Comparison of ENCODE assay signal across 1 cellular context in the genomic region with DNA sequence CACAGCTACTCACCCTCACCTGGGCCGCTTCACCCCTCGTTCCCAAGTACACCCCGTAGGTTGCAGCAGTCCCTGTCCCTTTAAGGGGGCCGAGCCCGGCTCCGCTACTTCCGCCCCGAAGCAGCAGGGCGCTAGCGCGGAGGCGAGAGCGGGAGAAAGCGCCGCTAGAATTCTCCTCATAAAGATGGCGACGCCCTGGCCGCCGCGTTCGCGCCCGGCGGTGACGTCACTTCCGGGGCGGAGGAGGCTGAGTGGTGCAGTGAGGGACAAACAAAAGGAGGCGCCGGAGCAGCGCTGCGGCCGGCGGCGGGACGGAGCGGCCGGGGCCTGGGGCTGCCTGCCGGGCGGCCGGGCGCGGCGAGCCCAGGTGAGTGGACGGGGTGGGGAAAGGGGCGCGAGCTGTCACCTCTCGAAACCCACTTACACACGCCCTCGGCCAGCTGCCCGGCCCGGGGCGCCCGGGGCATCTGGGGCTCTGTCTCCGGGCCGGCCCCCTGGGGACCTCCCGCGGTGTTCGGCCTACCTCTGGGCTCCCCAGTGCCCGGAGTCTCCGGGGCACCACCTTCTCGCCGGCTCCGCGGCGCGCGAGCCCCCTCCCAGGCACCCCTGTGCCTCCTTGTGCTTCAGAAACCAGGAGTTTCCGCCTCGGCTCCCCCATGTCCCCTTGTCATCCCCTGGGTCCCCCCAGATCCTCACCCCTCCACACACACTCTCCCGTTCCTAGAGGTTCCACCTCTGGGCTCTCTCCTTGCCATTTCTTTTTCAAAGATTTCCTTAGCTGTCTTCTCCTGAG.
TF ChIP-seq lines count a peak whose summit lies in the region.

A gene (minus strand): TSS at position 67 of the 793 bp plus-strand sequence. CDS start 36,545 bp downstream, outside the sequence.
A gene (plus strand): TSS at position 250 of the 793 bp plus-strand sequence. CDS start 25,032 bp downstream, outside the sequence.

TF ChIP-seq in K562, 482 proteins besides CTCF, POLR2A, EP300 and RAD21 (continued from another document and continues in another):
- TF ChIP-seq, protein P1, sequence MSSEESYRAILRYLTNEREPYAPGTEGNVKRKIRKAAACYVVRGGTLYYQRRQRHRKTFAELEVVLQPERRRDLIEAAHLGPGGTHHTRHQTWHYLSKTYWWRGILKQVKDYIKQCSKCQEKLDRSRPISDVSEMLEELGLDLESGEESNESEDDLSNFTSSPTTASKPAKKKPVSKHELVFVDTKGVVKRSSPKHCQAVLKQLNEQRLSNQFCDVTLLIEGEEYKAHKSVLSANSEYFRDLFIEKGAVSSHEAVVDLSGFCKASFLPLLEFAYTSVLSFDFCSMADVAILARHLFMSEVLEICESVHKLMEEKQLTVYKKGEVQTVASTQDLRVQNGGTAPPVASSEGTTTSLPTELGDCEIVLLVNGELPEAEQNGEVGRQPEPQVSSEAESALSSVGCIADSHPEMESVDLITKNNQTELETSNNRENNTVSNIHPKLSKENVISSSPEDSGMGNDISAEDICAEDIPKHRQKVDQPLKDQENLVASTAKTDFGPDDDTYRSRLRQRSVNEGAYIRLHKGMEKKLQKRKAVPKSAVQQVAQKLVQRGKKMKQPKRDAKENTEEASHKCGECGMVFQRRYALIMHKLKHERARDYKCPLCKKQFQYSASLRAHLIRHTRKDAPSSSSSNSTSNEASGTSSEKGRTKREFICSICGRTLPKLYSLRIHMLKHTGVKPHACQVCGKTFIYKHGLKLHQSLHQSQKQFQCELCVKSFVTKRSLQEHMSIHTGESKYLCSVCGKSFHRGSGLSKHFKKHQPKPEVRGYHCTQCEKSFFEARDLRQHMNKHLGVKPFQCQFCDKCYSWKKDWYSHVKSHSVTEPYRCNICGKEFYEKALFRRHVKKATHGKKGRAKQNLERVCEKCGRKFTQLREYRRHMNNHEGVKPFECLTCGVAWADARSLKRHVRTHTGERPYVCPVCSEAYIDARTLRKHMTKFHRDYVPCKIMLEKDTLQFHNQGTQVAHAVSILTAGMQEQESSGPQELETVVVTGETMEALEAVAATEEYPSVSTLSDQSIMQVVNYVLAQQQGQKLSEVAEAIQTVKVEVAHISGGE (CRISPR knock-in tag; IDR thresholded peaks at IDR 0.05): peak; percentile 69 to 98 (median 88); a peak in 5 of 6 replicates
- TF ChIP-seq TARDBP (IDR thresholded peaks at IDR 0.05): no peak; the same call in 1 of the 2 replicates
- peak; percentile 81 for TF ChIP-seq EGR1 (conservative IDR thresholded peaks at IDR 0.05)
- TF ChIP-seq ZNF146 (CRISPR knock-in tag; IDR thresholded peaks at IDR 0.05; ENCODE audit: unreplicated experiment): peak; percentile 2
- peak; percentile 92 for TF ChIP-seq CREB1 (IDR thresholded peaks at IDR 0.05)
- peak; percentile 96 for TF ChIP-seq CREB1 (CRISPR knock-in tag; IDR thresholded peaks at IDR 0.05)
- peak; percentile 63; the same call in 1 of the 2 replicates for TF ChIP-seq SMAD4 (CRISPR knock-in tag; conservative IDR thresholded peaks at IDR 0.05)
- peak; percentile 69; the same call in 1 of the 2 replicates for TF ChIP-seq CTBP1 (IDR thresholded peaks at IDR 0.05; ENCODE audit: borderline replicate concordance)
- TF ChIP-seq, protein P2, sequence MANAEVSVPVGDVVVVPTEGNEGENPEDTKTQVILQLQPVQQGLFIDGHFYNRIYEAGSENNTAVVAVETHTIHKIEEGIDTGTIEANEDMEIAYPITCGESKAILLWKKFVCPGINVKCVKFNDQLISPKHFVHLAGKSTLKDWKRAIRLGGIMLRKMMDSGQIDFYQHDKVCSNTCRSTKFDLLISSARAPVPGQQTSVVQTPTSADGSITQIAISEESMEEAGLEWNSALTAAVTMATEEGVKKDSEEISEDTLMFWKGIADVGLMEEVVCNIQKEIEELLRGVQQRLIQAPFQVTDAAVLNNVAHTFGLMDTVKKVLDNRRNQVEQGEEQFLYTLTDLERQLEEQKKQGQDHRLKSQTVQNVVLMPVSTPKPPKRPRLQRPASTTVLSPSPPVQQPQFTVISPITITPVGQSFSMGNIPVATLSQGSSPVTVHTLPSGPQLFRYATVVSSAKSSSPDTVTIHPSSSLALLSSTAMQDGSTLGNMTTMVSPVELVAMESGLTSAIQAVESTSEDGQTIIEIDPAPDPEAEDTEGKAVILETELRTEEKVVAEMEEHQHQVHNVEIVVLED (CRISPR knock-in tag; IDR thresholded peaks at IDR 0.05): peak; percentile 61; the same call in 1 of the 2 replicates
- peak; percentile 73 for TF ChIP-seq RBBP5 (IDR thresholded peaks at IDR 0.05; ENCODE audit: borderline replicate concordance, insufficient read depth, low read length, poor library complexity, severe bottlenecking)
- TF ChIP-seq SIX5 (IDR thresholded peaks at IDR 0.05; ENCODE audit: borderline replicate concordance in 1 of 2, insufficient read depth in 1 of 2, low read depth in 1 of 2, low read length in 2 of 2): peak; percentile 45 to 62; a peak in 3 of 4 replicates
- peak; percentile 91 for TF ChIP-seq HCFC1 (IDR thresholded peaks at IDR 0.05; ENCODE audit: low read depth, low read length)
- TF ChIP-seq, protein P3, sequence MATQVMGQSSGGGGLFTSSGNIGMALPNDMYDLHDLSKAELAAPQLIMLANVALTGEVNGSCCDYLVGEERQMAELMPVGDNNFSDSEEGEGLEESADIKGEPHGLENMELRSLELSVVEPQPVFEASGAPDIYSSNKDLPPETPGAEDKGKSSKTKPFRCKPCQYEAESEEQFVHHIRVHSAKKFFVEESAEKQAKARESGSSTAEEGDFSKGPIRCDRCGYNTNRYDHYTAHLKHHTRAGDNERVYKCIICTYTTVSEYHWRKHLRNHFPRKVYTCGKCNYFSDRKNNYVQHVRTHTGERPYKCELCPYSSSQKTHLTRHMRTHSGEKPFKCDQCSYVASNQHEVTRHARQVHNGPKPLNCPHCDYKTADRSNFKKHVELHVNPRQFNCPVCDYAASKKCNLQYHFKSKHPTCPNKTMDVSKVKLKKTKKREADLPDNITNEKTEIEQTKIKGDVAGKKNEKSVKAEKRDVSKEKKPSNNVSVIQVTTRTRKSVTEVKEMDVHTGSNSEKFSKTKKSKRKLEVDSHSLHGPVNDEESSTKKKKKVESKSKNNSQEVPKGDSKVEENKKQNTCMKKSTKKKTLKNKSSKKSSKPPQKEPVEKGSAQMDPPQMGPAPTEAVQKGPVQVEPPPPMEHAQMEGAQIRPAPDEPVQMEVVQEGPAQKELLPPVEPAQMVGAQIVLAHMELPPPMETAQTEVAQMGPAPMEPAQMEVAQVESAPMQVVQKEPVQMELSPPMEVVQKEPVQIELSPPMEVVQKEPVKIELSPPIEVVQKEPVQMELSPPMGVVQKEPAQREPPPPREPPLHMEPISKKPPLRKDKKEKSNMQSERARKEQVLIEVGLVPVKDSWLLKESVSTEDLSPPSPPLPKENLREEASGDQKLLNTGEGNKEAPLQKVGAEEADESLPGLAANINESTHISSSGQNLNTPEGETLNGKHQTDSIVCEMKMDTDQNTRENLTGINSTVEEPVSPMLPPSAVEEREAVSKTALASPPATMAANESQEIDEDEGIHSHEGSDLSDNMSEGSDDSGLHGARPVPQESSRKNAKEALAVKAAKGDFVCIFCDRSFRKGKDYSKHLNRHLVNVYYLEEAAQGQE (CRISPR knock-in tag; IDR thresholded peaks at IDR 0.05; ENCODE audit: low read depth): 0 out of 2 replicates have a peak, but pooled peaks have one; percentile 18
- peak; percentile 86 for TF ChIP-seq ZEB2 (IDR thresholded peaks at IDR 0.05)
- 0 out of 2 replicates have a peak, but pooled peaks have one; percentile 53 for TF ChIP-seq ELF4 (CRISPR knock-in tag; IDR thresholded peaks at IDR 0.05)
- TF ChIP-seq POLR2G (IDR thresholded peaks at IDR 0.05; ENCODE audit: low read depth, low read length): peak; percentile 98
- peak; percentile 42 to 60; a peak in 2 of 4 replicates for TF ChIP-seq MAZ (CRISPR knock-in tag; conservative IDR thresholded peaks at IDR 0.05 in 1 of 2, IDR thresholded peaks at IDR 0.05 in 1 of 2)
- peak; percentile 89; the same call in 1 of the 2 replicates for TF ChIP-seq NBN (IDR thresholded peaks at IDR 0.05; ENCODE audit: low read depth)
- no peak for TF ChIP-seq NR2F6 (CRISPR knock-in tag; IDR thresholded peaks at IDR 0.05)
- TF ChIP-seq, protein P4, sequence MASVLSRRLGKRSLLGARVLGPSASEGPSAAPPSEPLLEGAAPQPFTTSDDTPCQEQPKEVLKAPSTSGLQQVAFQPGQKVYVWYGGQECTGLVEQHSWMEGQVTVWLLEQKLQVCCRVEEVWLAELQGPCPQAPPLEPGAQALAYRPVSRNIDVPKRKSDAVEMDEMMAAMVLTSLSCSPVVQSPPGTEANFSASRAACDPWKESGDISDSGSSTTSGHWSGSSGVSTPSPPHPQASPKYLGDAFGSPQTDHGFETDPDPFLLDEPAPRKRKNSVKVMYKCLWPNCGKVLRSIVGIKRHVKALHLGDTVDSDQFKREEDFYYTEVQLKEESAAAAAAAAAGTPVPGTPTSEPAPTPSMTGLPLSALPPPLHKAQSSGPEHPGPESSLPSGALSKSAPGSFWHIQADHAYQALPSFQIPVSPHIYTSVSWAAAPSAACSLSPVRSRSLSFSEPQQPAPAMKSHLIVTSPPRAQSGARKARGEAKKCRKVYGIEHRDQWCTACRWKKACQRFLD (CRISPR knock-in tag; IDR thresholded peaks at IDR 0.05): peak; percentile 73; the same call in 1 of the 2 replicates
- peak; percentile 31; the same call in 1 of the 2 replicates for TF ChIP-seq CEBPG (CRISPR knock-in tag; IDR thresholded peaks at IDR 0.05)
- no peak for TF ChIP-seq CEBPG (tag; conservative IDR thresholded peaks at IDR 0.05 in 1 of 2, IDR thresholded peaks at IDR 0.05 in 1 of 2)
- TF ChIP-seq ZNF75A (CRISPR knock-in tag; IDR thresholded peaks at IDR 0.05): no peak
- peak; percentile 97 for TF ChIP-seq KLF13 (tag; IDR thresholded peaks at IDR 0.05; ENCODE audit: borderline replicate concordance, low read depth)
- TF ChIP-seq HNRNPLL (IDR thresholded peaks at IDR 0.05; ENCODE audit: low read depth, low read length, poor library complexity, severe bottlenecking): peak; percentile 90
- no peak for TF ChIP-seq MIER1 (IDR thresholded peaks at IDR 0.05; ENCODE audit: low read depth)
- peak; percentile 99 for TF ChIP-seq ELF1 (tag; IDR thresholded peaks at IDR 0.05)
- TF ChIP-seq, protein P5, sequence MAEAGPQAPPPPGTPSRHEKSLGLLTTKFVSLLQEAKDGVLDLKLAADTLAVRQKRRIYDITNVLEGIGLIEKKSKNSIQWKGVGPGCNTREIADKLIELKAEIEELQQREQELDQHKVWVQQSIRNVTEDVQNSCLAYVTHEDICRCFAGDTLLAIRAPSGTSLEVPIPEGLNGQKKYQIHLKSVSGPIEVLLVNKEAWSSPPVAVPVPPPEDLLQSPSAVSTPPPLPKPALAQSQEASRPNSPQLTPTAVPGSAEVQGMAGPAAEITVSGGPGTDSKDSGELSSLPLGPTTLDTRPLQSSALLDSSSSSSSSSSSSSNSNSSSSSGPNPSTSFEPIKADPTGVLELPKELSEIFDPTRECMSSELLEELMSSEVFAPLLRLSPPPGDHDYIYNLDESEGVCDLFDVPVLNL (CRISPR knock-in tag; IDR thresholded peaks at IDR 0.05; ENCODE audit: low read depth): 0 out of 2 replicates have a peak, but pooled peaks have one; percentile 22
- TF ChIP-seq, protein P6, sequence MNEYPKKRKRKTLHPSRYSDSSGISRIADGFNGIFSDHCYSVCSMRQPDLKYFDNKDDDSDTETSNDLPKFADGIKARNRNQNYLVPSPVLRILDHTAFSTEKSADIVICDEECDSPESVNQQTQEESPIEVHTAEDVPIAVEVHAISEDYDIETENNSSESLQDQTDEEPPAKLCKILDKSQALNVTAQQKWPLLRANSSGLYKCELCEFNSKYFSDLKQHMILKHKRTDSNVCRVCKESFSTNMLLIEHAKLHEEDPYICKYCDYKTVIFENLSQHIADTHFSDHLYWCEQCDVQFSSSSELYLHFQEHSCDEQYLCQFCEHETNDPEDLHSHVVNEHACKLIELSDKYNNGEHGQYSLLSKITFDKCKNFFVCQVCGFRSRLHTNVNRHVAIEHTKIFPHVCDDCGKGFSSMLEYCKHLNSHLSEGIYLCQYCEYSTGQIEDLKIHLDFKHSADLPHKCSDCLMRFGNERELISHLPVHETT (CRISPR knock-in tag; conservative IDR thresholded peaks at IDR 0.05 in 1 of 2, IDR thresholded peaks at IDR 0.05 in 1 of 2): peak in 1 of 2 experiments; percentile 91; a peak in 2 of 4 replicates
- TF ChIP-seq, protein P7, sequence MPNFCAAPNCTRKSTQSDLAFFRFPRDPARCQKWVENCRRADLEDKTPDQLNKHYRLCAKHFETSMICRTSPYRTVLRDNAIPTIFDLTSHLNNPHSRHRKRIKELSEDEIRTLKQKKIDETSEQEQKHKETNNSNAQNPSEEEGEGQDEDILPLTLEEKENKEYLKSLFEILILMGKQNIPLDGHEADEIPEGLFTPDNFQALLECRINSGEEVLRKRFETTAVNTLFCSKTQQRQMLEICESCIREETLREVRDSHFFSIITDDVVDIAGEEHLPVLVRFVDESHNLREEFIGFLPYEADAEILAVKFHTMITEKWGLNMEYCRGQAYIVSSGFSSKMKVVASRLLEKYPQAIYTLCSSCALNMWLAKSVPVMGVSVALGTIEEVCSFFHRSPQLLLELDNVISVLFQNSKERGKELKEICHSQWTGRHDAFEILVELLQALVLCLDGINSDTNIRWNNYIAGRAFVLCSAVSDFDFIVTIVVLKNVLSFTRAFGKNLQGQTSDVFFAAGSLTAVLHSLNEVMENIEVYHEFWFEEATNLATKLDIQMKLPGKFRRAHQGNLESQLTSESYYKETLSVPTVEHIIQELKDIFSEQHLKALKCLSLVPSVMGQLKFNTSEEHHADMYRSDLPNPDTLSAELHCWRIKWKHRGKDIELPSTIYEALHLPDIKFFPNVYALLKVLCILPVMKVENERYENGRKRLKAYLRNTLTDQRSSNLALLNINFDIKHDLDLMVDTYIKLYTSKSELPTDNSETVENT (CRISPR knock-in tag; IDR thresholded peaks at IDR 0.05): 0 out of 2 replicates have a peak, but pooled peaks have one; percentile 9
- no peak for TF ChIP-seq POLR2H (tag; IDR thresholded peaks at IDR 0.05; ENCODE audit: low read depth)
- no peak for TF ChIP-seq RBM22 (IDR thresholded peaks at IDR 0.05; ENCODE audit: low read depth, low read length, poor library complexity, severe bottlenecking)
- TF ChIP-seq NCOA2 (IDR thresholded peaks at IDR 0.05; ENCODE audit: partially characterized antibody in 2 of 2): peak in 1 of 2 experiments; percentile 78
- peak; percentile 76; a peak in 2 of 4 replicates for TF ChIP-seq SIN3A (IDR thresholded peaks at IDR 0.05; ENCODE audit: borderline replicate concordance in 2 of 2, control insufficient read depth in 1 of 2, low read depth in 2 of 2, low read length in 2 of 2)
- peak; percentile 91 for TF ChIP-seq FOXM1 (IDR thresholded peaks at IDR 0.05; ENCODE audit: low read depth)
- no peak for TF ChIP-seq FOXM1 (CRISPR knock-in tag; IDR thresholded peaks at IDR 0.05; ENCODE audit: low read depth)
- TF ChIP-seq SNRNP70 (optimal IDR thresholded peaks at IDR 0.05; ENCODE audit: low read depth, low read length): no peak
- TF ChIP-seq ZFX (CRISPR knock-in tag; IDR thresholded peaks at IDR 0.05): peak; percentile 67
- peak; percentile 10; the same call in 1 of the 2 replicates for TF ChIP-seq ZBTB7A (IDR thresholded peaks at IDR 0.05; ENCODE audit: borderline replicate concordance, control insufficient read depth, low read depth, low read length)
- peak; percentile 97 for TF ChIP-seq GABPB1 (CRISPR knock-in tag; IDR thresholded peaks at IDR 0.05)
- no peak for TF ChIP-seq ARNT (IDR thresholded peaks at IDR 0.05)
- peak; percentile 66 for TF ChIP-seq CCNT2 (IDR thresholded peaks at IDR 0.05; ENCODE audit: borderline replicate concordance, extremely low read depth, insufficient read length, low read depth, low read length)
- peak; percentile 44 for TF ChIP-seq POU5F1 (IDR thresholded peaks at IDR 0.05; ENCODE audit: borderline replicate concordance, low read depth, low read length, partially characterized antibody)
- 0 out of 2 replicates have a peak, but pooled peaks have one; percentile 30 for TF ChIP-seq DMBX1 (CRISPR knock-in tag; IDR thresholded peaks at IDR 0.05; ENCODE audit: borderline replicate concordance)
- TF ChIP-seq TAF1 (IDR thresholded peaks at IDR 0.05; ENCODE audit: control insufficient read depth, extremely low read depth, insufficient read depth, low read length, severe bottlenecking): peak; percentile 60
- TF ChIP-seq SMARCB1 (IDR thresholded peaks at IDR 0.05; ENCODE audit: insufficient read length, low read depth): no peak
